ENCODE assay signal across 9 cellular contexts in genomic region chr2:162007447-162008040, GRCh38.
A peak's percentile ranks its signal among the peaks of the same experiment; 100 is the strongest.
DNase-seq lines count a peak whose midpoint lies in the region; ATAC-seq lines count a peak whose summit lies in the region.
"Had no signal": no experiment of that assay in that cellular context is flagged by ENCODE, and none has a peak within 500 bp of the region (broad histone marks: within the 10 kb centered on the region; RNA-seq: fewer than 3 reads in every experiment).

No MANE protein-coding gene starts in this region.

- H3K4me1 ChIP-seq in adipocyte (ENCODE audit: control insufficient read depth, insufficient read depth, low read length): no peaks in the 10 kb centered on the region

- H3K36me3 ChIP-seq in adipocyte (ENCODE audit: control insufficient read depth, insufficient read depth, low read length, severe bottlenecking): peaks cover 3% of the 10 kb centered on the region

- no peak overlapping the region for H3K4me3 ChIP-seq in adipocyte (ENCODE audit: low read length)

- H3K9me3 Mint-ChIP-seq in activated T-cell treated with anti-CD3 and anti-CD28 coated beads, Interleukin-2, amount 50 U/mL, for 24 hours: no peaks in the 10 kb centered on the region

- ATAC-seq in GM18870 (IDR thresholded peaks at IDR 0.05; ENCODE audit: unreplicated experiment) (peak; percentile 44), HG02678 (IDR thresholded peaks at IDR 0.05; ENCODE audit: unreplicated experiment) (no peak), GM19351 (IDR thresholded peaks at IDR 0.05; ENCODE audit: unreplicated experiment) (no peak)

- DNase-seq in AML-193 (lab: John Stamatoyannopoulos, UW) (peak; percentile 18 to 21), adipocyte (ENCODE audit: low read depth) (peak; percentile 65), lung microvascular endothelial cell (ENCODE audit: low read depth in 2 of 2) (peak; percentile 38 to 54), cerebellar nuclear complex (lab: John Stamatoyannopoulos, UW) (no peak)
- no peak for DNase-seq in activated T-cell treated with anti-CD3 and anti-CD28 coated beads, Interleukin-2, amount 50 U/mL, for 24 hours
- DNase-seq: retina had no signal

- H3K27ac Mint-ChIP-seq in activated T-cell treated with anti-CD3 and anti-CD28 coated beads, Interleukin-2, amount 50 U/mL, for 24 hours: no peak overlapping the region

- H3K4me3 Mint-ChIP-seq in activated T-cell treated with anti-CD3 and anti-CD28 coated beads, Interleukin-2, amount 50 U/mL, for 24 hours: no peak overlapping the region

- H3K9me3 ChIP-seq in adipocyte (ENCODE audit: control insufficient read depth, low read length): no peaks in the 10 kb centered on the region

- H3K9ac ChIP-seq in adipocyte (ENCODE audit: low read length): no peak overlapping the region

- no peaks in the 10 kb centered on the region for H3K27me3 ChIP-seq in adipocyte (replicated peaks; ENCODE audit: control insufficient read depth, insufficient read depth, low read length)

- peaks cover 71% of the 10 kb centered on the region for H3K36me3 Mint-ChIP-seq in activated T-cell treated with anti-CD3 and anti-CD28 coated beads, Interleukin-2, amount 50 U/mL, for 24 hours (ENCODE audit: low read depth)

- no peaks in the 10 kb centered on the region for H3K27me3 Mint-ChIP-seq in activated T-cell treated with anti-CD3 and anti-CD28 coated beads, Interleukin-2, amount 50 U/mL, for 24 hours

- H3K4me1 Mint-ChIP-seq in activated T-cell treated with anti-CD3 and anti-CD28 coated beads, Interleukin-2, amount 50 U/mL, for 24 hours (ENCODE audit: low read depth): peaks cover 41% of the 10 kb centered on the region

Comparison
In these comparisons a context has a peak if more than half of its experiments do, and no peak if none do; other contexts are left out.
1. DNase-seq: peak in AML-193 (2 of 2), adipocyte (single experiment) and lung microvascular endothelial cell (2 of 2); none in activated T-cell treated with anti-CD3 and anti-CD28 coated beads, Interleukin-2, amount 50 U/mL, for 24 hours (single experiment) and cerebellar nuclear complex (0 of 2).